23 cellular contexts compared by ENCODE assay signal in the genomic region with DNA sequence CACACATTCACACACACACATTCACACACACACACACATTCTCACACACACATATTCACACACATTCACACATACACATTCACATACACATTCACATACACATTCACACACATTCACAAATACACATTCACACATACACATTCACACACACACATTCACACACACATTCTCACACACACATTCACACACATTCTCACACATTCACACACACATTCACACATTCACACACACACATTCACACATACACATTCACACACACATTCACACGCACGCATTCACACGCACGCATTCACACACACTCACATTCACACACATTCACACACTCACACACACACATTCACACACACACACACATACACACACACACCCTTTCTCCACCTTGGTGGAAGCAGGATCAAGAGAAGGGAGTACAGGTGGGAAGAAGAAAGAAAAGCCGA. TPM values are rescaled to one million over a fixed set of nuclear protein-coding genes. Genes with fewer than 3 reads are reported as not detected.
DNase-seq lines count a peak whose midpoint lies in the region; ATAC-seq and TF ChIP-seq lines count a peak whose summit lies in the region.
"Had no signal": no experiment of that assay in that cellular context is flagged by ENCODE, and none has a peak within 500 bp of the region (broad histone marks: within the 10 kb centered on the region; RNA-seq: fewer than 3 reads in every experiment).

No MANE protein-coding gene starts in this region.

- H3K27ac Mint-ChIP-seq in T-helper 2 cell treated with Interferon-gamma antibody and Interleukin-4, amounts not matched to agents 5 μg/mL and 100 μg/mL, for 36 hours = peak overlapping the region; percentile 1
- H3K27ac Mint-ChIP-seq in WTC11 (peak overlapping the region; percentile 79), endothelial cell (ENCODE audit: unreplicated experiment) (no peak overlapping the region)
- H3K27ac Mint-ChIP-seq: activated CD4-positive, alpha-beta T cell treated with anti-CD3 and anti-CD28 coated beads, Interleukin-2, amount 10 ng/mL, durations not matched to agents 24 days and 14 days had no signal

- no peaks in the 10 kb centered on the region for H3K27me3 ChIP-seq in smooth muscle cell (ENCODE audit: low read depth)
- H3K27me3 ChIP-seq: upper lobe of right lung had no signal

- no peak overlapping the region for H3K4me3 Mint-ChIP-seq in T-helper 2 cell treated with Interferon-gamma antibody and Interleukin-4, amounts not matched to agents 5 μg/mL and 100 μg/mL, for 36 hours
- H3K4me3 Mint-ChIP-seq in WTC11 = no peak overlapping the region
- H3K4me3 Mint-ChIP-seq in endothelial cell (ENCODE audit: unreplicated experiment) = peak overlapping the region; percentile 26
- H3K4me3 Mint-ChIP-seq: activated CD4-positive, alpha-beta T cell treated with anti-CD3 and anti-CD28 coated beads, Interleukin-2, amount 10 ng/mL, durations not matched to agents 24 days and 14 days; effector memory CD8-positive, alpha-beta T cell had no signal

- no peak for DNase-seq in T-helper 2 cell treated with Interferon-gamma antibody and Interleukin-4, amounts not matched to agents 5 μg/mL and 100 μg/mL, for 36 hours (ENCODE audit: low spot score)
- DNase-seq in T-helper 2 cell (no peak), WTC11 (ENCODE audit: low spot score) (no peak), endothelial cell (ENCODE audit: low spot score) (no peak), smooth muscle cell (lab: John Stamatoyannopoulos, UW; ENCODE audit: unreplicated experiment) (no peak), NCI-H510A (lab: John Stamatoyannopoulos, UW) (no peak), superior temporal gyrus (ENCODE audit: extremely low spot score) (no peak)
- DNase-seq: activated CD4-positive, alpha-beta T cell treated with anti-CD3 and anti-CD28 coated beads, Interleukin-2, amount 10 ng/mL, durations not matched to agents 24 days and 14 days; AML-193; anterior cingulate cortex; COR-L47; DND-41; effector memory CD8-positive, alpha-beta T cell; NCI-H1417 treated with DMSO at 0.1 percent for 48 hours; NCI-H2171; NCI-H526 treated with DMSO at 0.1 percent for 48 hours; stomach; upper lobe of right lung had no signal

- no peak overlapping the region for H3K9ac ChIP-seq in smooth muscle cell (ENCODE audit: low read depth)

- no peak for TF ChIP-seq CTCF in WTC11 (IDR thresholded peaks at IDR 0.05)
- TF ChIP-seq CTCF in endothelial cell (IDR thresholded peaks at IDR 0.05; ENCODE audit: unreplicated experiment) = no peak
- no peak for TF ChIP-seq CTCF in smooth muscle cell (IDR thresholded peaks at IDR 0.05; ENCODE audit: borderline replicate concordance, insufficient read depth, poor library complexity, severe bottlenecking)

- H3K27me3 Mint-ChIP-seq in T-helper 2 cell treated with Interferon-gamma antibody and Interleukin-4, amounts not matched to agents 5 μg/mL and 100 μg/mL, for 36 hours (ENCODE audit: low read depth) = no peaks in the 10 kb centered on the region
- H3K27me3 Mint-ChIP-seq in WTC11 (ENCODE audit: low read depth) = no peaks in the 10 kb centered on the region; the same call in 1 of the 2 replicates
- H3K27me3 Mint-ChIP-seq in endothelial cell (ENCODE audit: unreplicated experiment) = peaks cover 10% of the 10 kb centered on the region
- H3K27me3 Mint-ChIP-seq: activated CD4-positive, alpha-beta T cell treated with anti-CD3 and anti-CD28 coated beads, Interleukin-2, amount 10 ng/mL, durations not matched to agents 24 days and 14 days; effector memory CD8-positive, alpha-beta T cell had no signal

- peaks cover 15% of the 10 kb centered on the region for H3K4me1 ChIP-seq in smooth muscle cell (ENCODE audit: low read depth)

- peaks cover 46% of the 10 kb centered on the region for H4K20me1 ChIP-seq in smooth muscle cell (ENCODE audit: low read depth)

- H3K36me3 Mint-ChIP-seq in T-helper 2 cell treated with Interferon-gamma antibody and Interleukin-4, amounts not matched to agents 5 μg/mL and 100 μg/mL, for 36 hours (ENCODE audit: low read depth) = peaks cover 8% of the 10 kb centered on the region
- H3K36me3 Mint-ChIP-seq in WTC11 = peaks cover 75% of the 10 kb centered on the region
- peaks cover 22% of the 10 kb centered on the region for H3K36me3 Mint-ChIP-seq in endothelial cell (ENCODE audit: low read depth, unreplicated experiment)

- H3K79me2 ChIP-seq in smooth muscle cell (ENCODE audit: low read depth) = no peaks in the 10 kb centered on the region

- H3K4me1 Mint-ChIP-seq in T-helper 2 cell treated with Interferon-gamma antibody and Interleukin-4, amounts not matched to agents 5 μg/mL and 100 μg/mL, for 36 hours (ENCODE audit: low read depth) = peaks cover 35% of the 10 kb centered on the region
- H3K4me1 Mint-ChIP-seq in WTC11 (peaks cover 65% of the 10 kb centered on the region), endothelial cell (ENCODE audit: unreplicated experiment) (peaks cover 34% of the 10 kb centered on the region)

- H3K4me2 ChIP-seq in smooth muscle cell = no peak overlapping the region

- H2AFZ ChIP-seq in smooth muscle cell (ENCODE audit: low read depth) = no peak overlapping the region

- H3K27ac ChIP-seq in smooth muscle cell (ENCODE audit: low read depth) = peak overlapping the region; percentile 56
- H3K27ac ChIP-seq: 22Rv1, stomach, upper lobe of right lung had no signal

- CTCF ChIA-PET in WTC11 (lab: Charles Lee) = interaction anchor here (0.6 to 1.1 kb wide), 3 partner anchors 10 to 172 kb away, joined by 3 to 4 read pairs (median 3); no protein-coding TSS in a partner anchor

- H3K9me3 Mint-ChIP-seq in T-helper 2 cell treated with Interferon-gamma antibody and Interleukin-4, amounts not matched to agents 5 μg/mL and 100 μg/mL, for 36 hours = no peaks in the 10 kb centered on the region
- H3K9me3 Mint-ChIP-seq in WTC11 (no peaks in the 10 kb centered on the region), endothelial cell (ENCODE audit: unreplicated experiment) (no peaks in the 10 kb centered on the region)
- H3K9me3 Mint-ChIP-seq: activated CD4-positive, alpha-beta T cell treated with anti-CD3 and anti-CD28 coated beads, Interleukin-2, amount 10 ng/mL, durations not matched to agents 24 days and 14 days; effector memory CD8-positive, alpha-beta T cell had no signal

- POLR2A ChIA-PET in WTC11 (lab: Charles Lee) = interaction anchor here (0.5 to 2.1 kb wide), 2 partner anchors 93 to 154 kb away, joined by 4 to 5 read pairs; no protein-coding TSS in a partner anchor

- ATAC-seq in WTC11 (no peak), HG02970 (IDR thresholded peaks at IDR 0.05; ENCODE audit: low FRiP score, unreplicated experiment) (no peak)
- ATAC-seq: effector memory CD8-positive, alpha-beta T cell; left lobe of liver; Right ventricle myocardium inferior; upper lobe of right lung had no signal

- H3K36me3 ChIP-seq in smooth muscle cell (ENCODE audit: low read depth) = no peaks in the 10 kb centered on the region

- no peaks in the 10 kb centered on the region for H3F3A ChIP-seq in smooth muscle cell (ENCODE audit: low read depth)

- H3K9me3 ChIP-seq in smooth muscle cell (replicated peaks; ENCODE audit: low read depth) = no peaks in the 10 kb centered on the region
- H3K9me3 ChIP-seq: HAP-1, stomach, upper lobe of right lung had no signal

- H3K4me3 ChIP-seq in smooth muscle cell = no peak overlapping the region
- H3K4me3 ChIP-seq: HAP-1, stomach, upper lobe of right lung had no signal

- WGBS in smooth muscle cell (ENCODE audit: low lambda C conversion rate) = 77% methylated on average over 3 of the region's 5 CpGs

TF ChIP-seq in WTC11, 78 proteins besides CTCF, POLR2A, EP300 and RAD21 (continues in another document):
- TF ChIP-seq ZNF121 (CRISPR knock-in tag; IDR thresholded peaks at IDR 0.05) (no peak), CDX4 (CRISPR knock-in tag; IDR thresholded peaks at IDR 0.05; ENCODE audit: borderline replicate concordance) (no peak), ZNF281 (CRISPR knock-in tag; IDR thresholded peaks at IDR 0.05) (no peak), ZBTB43 (CRISPR knock-in tag; IDR thresholded peaks at IDR 0.05) (peak; percentile 84; the same call in 1 of the 2 replicates)

RNA-seq across cellular contexts. Expression of gene HAPLN3, which starts 5.7 kb away (rescaled TPM):
- 50.6 to 65.9 TPM (median 65.2 TPM) in 3 replicates for total RNA-seq in WTC11 (2021)
- 137 TPM for total RNA-seq in endothelial cell (ENCODE audit: unreplicated experiment)
- total RNA-seq in smooth muscle cell = 4.5 and 6.5 TPM in 2 replicates
- 5.2 and 7.6 TPM in 2 replicates for polyA plus RNA-seq in smooth muscle cell

RNA-seq across cellular contexts. Expression of gene MFGE8, which starts 12.2 kb away (rescaled TPM):
- total RNA-seq in WTC11 (2021) (719 to 847 TPM (median 814 TPM) in 3 replicates), endothelial cell (ENCODE audit: unreplicated experiment) (113 TPM), smooth muscle cell (185 and 222 TPM in 2 replicates)
- polyA plus RNA-seq in smooth muscle cell = 237 and 247 TPM in 2 replicates
